18 cellular contexts compared by ENCODE assay signal in genomic region chr2:48200591-48201293, GRCh38.
DNase-seq lines count a peak whose midpoint lies in the region; ATAC-seq and TF ChIP-seq lines count a peak whose summit lies in the region.
"Had no signal": no experiment of that assay in that cellular context is flagged by ENCODE, and none has a peak within 500 bp of the region (broad histone marks: within the 10 kb centered on the region; RNA-seq: fewer than 3 reads in every experiment).

No MANE protein-coding gene starts in this region.

- H2AFZ ChIP-seq in OCI-LY3 (ENCODE audit: low read depth, low read length), result no peak overlapping the region
- H2AFZ ChIP-seq: hepatocyte had no signal

- TF ChIP-seq CTCF in GM10248 (IDR thresholded peaks at IDR 0.05; ENCODE audit: control extremely low read depth, extremely low read depth, low read depth, missing control alignments) (no peak), OCI-LY3 (IDR thresholded peaks at IDR 0.05; ENCODE audit: low read depth, low read length) (no peak)

- in situ Hi-C loops in ACHN (cut with HindIII; ENCODE audit: low pct_ligation_motif_present, low pct_unique_long_range_greater_than_20kb, low sequenced_read_pairs), result no loop called here

- CTCF ChIA-PET in GM10248 (lab: Yijun Ruan, JAX), result interaction anchor here (1.8 kb wide), 2 partner anchors 10 to 235 kb away, joined by 3 to 11 read pairs; no protein-coding TSS in a partner anchor

- H3K27ac ChIP-seq in OCI-LY3 (ENCODE audit: low read length), result peak overlapping the region; percentile 66
- H3K27ac ChIP-seq: hepatocyte, transverse colon had no signal

- H3K36me3 ChIP-seq in OCI-LY3 (replicated peaks; ENCODE audit: low read depth, low read length), result no peaks in the 10 kb centered on the region
- H3K36me3 ChIP-seq: transverse colon had no signal

- no peaks in the 10 kb centered on the region for H3K27me3 ChIP-seq in OCI-LY3 (ENCODE audit: low read depth, low read length)
- H3K27me3 ChIP-seq: hepatocyte, transverse colon had no signal

- peak overlapping the region; percentile 16; the same call in 1 of the 2 replicates for H3K9ac ChIP-seq in OCI-LY3 (ENCODE audit: low read length)

- H3K79me2 ChIP-seq in OCI-LY3 (ENCODE audit: low read length), result no peaks in the 10 kb centered on the region
- H3K79me2 ChIP-seq: hepatocyte had no signal

- H3K4me1 ChIP-seq in OCI-LY3 (ENCODE audit: low read length), result peaks cover 51% of the 10 kb centered on the region

- peak; percentile 72 for ATAC-seq in GM19351 (IDR thresholded peaks at IDR 0.05; ENCODE audit: unreplicated experiment)
- ATAC-seq in HG02870 (IDR thresholded peaks at IDR 0.05; ENCODE audit: unreplicated experiment), result peak; percentile 83
- ATAC-seq in HG03280 (IDR thresholded peaks at IDR 0.05; ENCODE audit: unreplicated experiment), result no peak
- ATAC-seq: activated CD4-positive, alpha-beta T cell treated with anti-CD3 and anti-CD28 coated beads for 36 hours; Right ventricle myocardium inferior; stimulated activated effector memory CD8-positive, alpha-beta T cell treated with anti-CD3 and anti-CD28 coated beads, Interleukin-12 subunit alpha, Interleukin-12 subunit beta, amount 100 ng/mL, for 72 hours; T-helper 17 cell had no signal

- DNase-seq in GM10248 (ENCODE audit: extremely low spot score) (peak; percentile 50), ACHN (no peak), kidney tubule cell (ENCODE audit: low spot score) (no peak), GM19238 (ENCODE audit: insufficient read length, low spot score) (no peak)
- DNase-seq: activated CD4-positive, alpha-beta T cell treated with anti-CD3 and anti-CD28 coated beads for 36 hours; activated naive CD4-positive, alpha-beta T cell treated with anti-CD3 and anti-CD28 coated beads for 36 hours; GDM1; kidney glomerular epithelial cell; NK-92 treated with Interleukin-12 subunit alpha and Interleukin-12 subunit beta, amount 100 ng/mL, for 24 hours; T-helper 17 cell; transverse colon had no signal

- peak overlapping the region; percentile 65 for H3K4me2 ChIP-seq in OCI-LY3 (ENCODE audit: low read length)
- H3K4me2 ChIP-seq: hepatocyte had no signal

- H4K20me1 ChIP-seq in OCI-LY3 (ENCODE audit: insufficient read depth, low read length), result no peaks in the 10 kb centered on the region

- H3K9me3 ChIP-seq in OCI-LY3 (ENCODE audit: insufficient read depth, low read length), result no peaks in the 10 kb centered on the region
- H3K9me3 ChIP-seq: transverse colon had no signal

- peak overlapping the region; percentile 29 for H3K4me3 ChIP-seq in OCI-LY3 (ENCODE audit: low read length)
- H3K4me3 ChIP-seq: hepatocyte, transverse colon had no signal

- POLR2A ChIA-PET in GM10248 (lab: Yijun Ruan, JAX), result no interaction called here
